ENCODE assay signal across 11 cellular contexts in the genomic region with DNA sequence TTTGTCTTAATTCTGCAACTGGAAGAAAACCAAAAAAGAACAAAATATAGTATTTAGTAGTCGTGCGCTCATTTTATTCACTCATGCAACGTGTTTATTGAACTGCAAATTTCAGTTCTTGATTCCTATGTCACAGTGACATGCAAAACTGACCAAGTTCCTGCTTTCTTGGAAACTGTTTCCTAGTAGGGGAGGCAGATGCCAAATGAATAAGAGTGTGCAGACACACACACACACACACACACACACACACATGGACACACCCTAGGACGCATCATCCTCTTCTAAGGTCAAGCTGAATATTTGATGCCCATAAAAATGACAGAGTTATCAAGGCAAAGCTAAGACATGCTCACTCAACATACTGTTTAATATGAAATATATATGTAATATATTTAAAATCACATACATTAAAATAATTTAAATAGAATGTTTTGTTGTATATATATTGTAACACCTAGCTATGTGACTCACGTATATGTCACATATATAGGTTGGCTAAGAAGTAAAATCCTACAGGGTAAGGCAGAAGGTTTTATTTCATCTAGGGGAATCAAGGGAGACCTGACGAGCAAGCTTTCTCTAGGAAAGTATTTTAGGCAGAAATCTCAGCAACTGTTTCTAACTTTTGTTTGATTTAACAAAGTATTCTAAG.
DNase-seq lines count a peak whose midpoint lies in the region; ATAC-seq and TF ChIP-seq lines count a peak whose summit lies in the region.
"Had no signal": no experiment of that assay in that cellular context is flagged by ENCODE, and none has a peak within 500 bp of the region (broad histone marks: within the 10 kb centered on the region; RNA-seq: fewer than 3 reads in every experiment).

No MANE protein-coding gene starts in this region.

- H3K36me3 ChIP-seq in skeletal muscle satellite cell (ENCODE audit: insufficient read depth, low read length) (peaks cover 9% of the 10 kb centered on the region), OCI-LY7 (ENCODE audit: insufficient read depth, low read length) (no peaks in the 10 kb centered on the region)

- peak overlapping the region; percentile 32 for H3K9ac ChIP-seq in skeletal muscle satellite cell (ENCODE audit: low read depth, low read length)

- ATAC-seq in foreskin keratinocyte (peak; percentile 60), GM18909 (IDR thresholded peaks at IDR 0.05; ENCODE audit: poor library complexity, unreplicated experiment) (no peak)
- no peak for ATAC-seq in activated CD4-positive, CD25-positive, alpha-beta regulatory T cell treated with anti-CD3 and anti-CD28 coated beads, Interleukin-2, amount 50 U/mL, for 24 hours
- no peak for ATAC-seq in activated naive CD4-positive, alpha-beta T cell treated with anti-CD3 and anti-CD28 coated beads, Interleukin-2, amount 50 U/mL, for 72 hours
- ATAC-seq: activated CD8-positive, alpha-beta memory T cell treated with anti-CD3 and anti-CD28 coated beads, Interleukin-2, amount 10 ng/mL, durations not matched to agents 7 days and 5 days had no signal

- BruUV-seq in OCI-LY7 (replicated peaks; lab: Mats Ljungman, UMichigan) = no TSS peak

- in situ Hi-C loops in KBM-7 (cut with MboI; ENCODE audit: low pct_unique_long_range_greater_than_20kb, low sequenced_read_pairs) = no loop called here

- POLR2A ChIA-PET in OCI-LY7 (lab: Charles Lee) = interaction anchor here (0.5 to 1.5 kb wide), 5 partner anchors 10 to 1682 kb away, joined by 3 to 4 read pairs (median 4); no protein-coding TSS in a partner anchor

- H3K27me3 ChIP-seq in foreskin keratinocyte (no peaks in the 10 kb centered on the region), skeletal muscle satellite cell (ENCODE audit: control insufficient read depth, insufficient read depth, low read length) (no peaks in the 10 kb centered on the region)

- H3K4me1 ChIP-seq in foreskin keratinocyte (peaks cover 16% of the 10 kb centered on the region), skeletal muscle satellite cell (ENCODE audit: control insufficient read depth, insufficient read depth, low read length) (peaks cover 22% of the 10 kb centered on the region), OCI-LY7 (ENCODE audit: insufficient read depth, low read length, poor library complexity, severe bottlenecking) (no peaks in the 10 kb centered on the region)

- H3K9me3 Mint-ChIP-seq in activated naive CD4-positive, alpha-beta T cell treated with anti-CD3 and anti-CD28 coated beads, Interleukin-2, amount 50 U/mL, for 72 hours = no peaks in the 10 kb centered on the region

- no peak overlapping the region for H3K4me3 ChIP-seq in skeletal muscle satellite cell (ENCODE audit: low read length)
- no peak overlapping the region for H3K4me3 ChIP-seq in OCI-LY7 (ENCODE audit: low read depth, low read length, poor library complexity, severe bottlenecking)

- CTCF ChIA-PET in OCI-LY7 (lab: Charles Lee; ENCODE audit: unreplicated experiment) = no interaction called here

- no peak overlapping the region for H2AFZ ChIP-seq in OCI-LY7 (ENCODE audit: low read length)

- H4K20me1 ChIP-seq in OCI-LY7 (ENCODE audit: insufficient read depth, low read length) = no peaks in the 10 kb centered on the region

- H3K4me2 ChIP-seq in skeletal muscle satellite cell (ENCODE audit: low read length) (peak overlapping the region; percentile 61), OCI-LY7 (ENCODE audit: low read length) (no peak overlapping the region)

- no peak for TF ChIP-seq CTCF in foreskin keratinocyte (conservative IDR thresholded peaks at IDR 0.05)
- no peak for TF ChIP-seq CTCF in OCI-LY7 (conservative IDR thresholded peaks at IDR 0.05; ENCODE audit: low read length)

- intact Hi-C loops in OCI-LY7 (cut with micrococcal nuclease; ENCODE audit: unreplicated experiment) = no loop called here

- DNase-seq in KBM-7 = peak; percentile 13
- DNase-seq in UCSD-AML1 (lab: John Stamatoyannopoulos, UW; ENCODE audit: unreplicated experiment) = peak; percentile 22
- DNase-seq in foreskin keratinocyte = peak in 1 of 2 donors; percentile 46
- DNase-seq in OCI-LY7 (ENCODE audit: low spot score) = no peak
- no peak for DNase-seq in activated naive CD4-positive, alpha-beta T cell treated with anti-CD3 and anti-CD28 coated beads, Interleukin-2, amount 50 U/mL, for 72 hours (ENCODE audit: low spot score in 2 of 2)
- DNase-seq: activated CD8-positive, alpha-beta memory T cell treated with anti-CD3 and anti-CD28 coated beads, Interleukin-2, amount 10 ng/mL, durations not matched to agents 7 days and 5 days; left colon; NCI-H748 treated with DMSO at 0.1 percent for 48 hours had no signal

- no peaks in the 10 kb centered on the region for H3K9me2 ChIP-seq in OCI-LY7 (ENCODE audit: insufficient read depth, low read length)

- H3K36me3 Mint-ChIP-seq in activated naive CD4-positive, alpha-beta T cell treated with anti-CD3 and anti-CD28 coated beads, Interleukin-2, amount 50 U/mL, for 72 hours = peaks cover 9 to 11% of the 10 kb centered on the region in 2 donors
- H3K36me3 Mint-ChIP-seq: activated CD8-positive, alpha-beta memory T cell treated with anti-CD3 and anti-CD28 coated beads, Interleukin-2, amount 10 ng/mL, durations not matched to agents 7 days and 5 days had no signal

- H3K9me3 ChIP-seq in skeletal muscle satellite cell (replicated peaks; ENCODE audit: low read length) (no peaks in the 10 kb centered on the region), OCI-LY7 (ENCODE audit: low read length) (no peaks in the 10 kb centered on the region)

- H3K27ac ChIP-seq in foreskin keratinocyte (peak overlapping the region; percentile 9), OCI-LY7 (ENCODE audit: low read depth, low read length, poor library complexity, severe bottlenecking) (no peak overlapping the region)

- no peaks in the 10 kb centered on the region for H3K79me2 ChIP-seq in OCI-LY7 (ENCODE audit: insufficient read depth, low read depth, low read length)

- H3K27ac Mint-ChIP-seq in activated naive CD4-positive, alpha-beta T cell treated with anti-CD3 and anti-CD28 coated beads, Interleukin-2, amount 50 U/mL, for 72 hours = peak overlapping the region in 1 of 2 donors; percentile 3
- H3K27ac Mint-ChIP-seq: activated CD8-positive, alpha-beta memory T cell treated with anti-CD3 and anti-CD28 coated beads, Interleukin-2, amount 10 ng/mL, durations not matched to agents 7 days and 5 days had no signal

Comparison
In these comparisons a context has a peak if more than half of its experiments do, and no peak if none do; other contexts are left out.
1. DNase-seq: peak in KBM-7 (single experiment) and UCSD-AML1 (single experiment); none in OCI-LY7 (single experiment) and activated naive CD4-positive, alpha-beta T cell treated with anti-CD3 and anti-CD28 coated beads, Interleukin-2, amount 50 U/mL, for 72 hours (0 of 2).